ENCODE assay signal across 10 cellular contexts in genomic region chr9:35673132-35673997, GRCh38. TPM values are rescaled to one million over a fixed set of nuclear protein-coding genes. Genes with fewer than 3 reads are reported as not detected.
DNase-seq lines count a peak whose midpoint lies in the region; ATAC-seq, FAIRE-seq and TF ChIP-seq lines count a peak whose summit lies in the region.
"Had no signal": no experiment of that assay in that cellular context is flagged by ENCODE, and none has a peak within 500 bp of the region (broad histone marks: within the 10 kb centered on the region; RNA-seq: fewer than 3 reads in every experiment).

TSS of gene CA9 (plus strand) at chr9:35673928. CDS start at chr9:35673960, 32 bp downstream.

- BruUV-seq in K562 (replicated peaks; lab: Mats Ljungman, UMichigan): no TSS peak

- H3K79me2 ChIP-seq in K562 (ENCODE audit: control insufficient read depth, insufficient read depth, low read length): no peaks in the 10 kb centered on the region

- peak within 1 kb of the TSS in 1 of 2 experiments; percentile 60; a peak in 2 of 4 replicates for H3K9ac ChIP-seq in K562 (ENCODE audit: insufficient read depth in 1 of 2, low read depth in 2 of 2, low read length in 2 of 2)

- FAIRE-seq in A549 (lab: Jason Lieb, UNC) (no peak), K562 (lab: Jason Lieb, UNC) (no peak)

- H3K36me3 ChIP-seq in K562 (ENCODE audit: control insufficient read depth, insufficient read depth, low read length): no peaks in the 10 kb centered on the region
- H3K36me3 ChIP-seq: thoracic aorta had no signal

- TF ChIP-seq POLR2A in A549 (IDR thresholded peaks at IDR 0.05; ENCODE audit: low read length): no peak
- no peak for TF ChIP-seq POLR2A in K562 (conservative IDR thresholded peaks at IDR 0.05)

- peak within 1 kb of the TSS; percentile 66 to 81 for H3K27ac ChIP-seq in A549
- no peak within 1 kb of the TSS for H3K27ac ChIP-seq in K562 (ENCODE audit: extremely low read depth, low read depth, low read length)

- no peak for TF ChIP-seq RAD21 in A549 (conservative IDR thresholded peaks at IDR 0.05 in 1 of 2, IDR thresholded peaks at IDR 0.05 in 1 of 2)
- TF ChIP-seq RAD21 in K562 (CRISPR knock-in tag; conservative IDR thresholded peaks at IDR 0.05 in 1 of 2, IDR thresholded peaks at IDR 0.05 in 1 of 2): no peak

- peak within 1 kb of the TSS in 1 of 3 donors; percentile 24 for H3K27ac Mint-ChIP-seq in IgD-negative memory B cell
- H3K27ac Mint-ChIP-seq in activated T-helper 1 cell treated with anti-CD3 and anti-CD28 coated beads, Interleukin-12 subunit alpha, Interleukin-12 subunit beta, Interleukin-2, Interleukin-4 antibody, amounts not matched to agents 30 ng/mL and 10 ng/mL and 1 ng/mL, durations not matched to agents 14 hours and 24 hours and 36 hours: no peak within 1 kb of the TSS

- no peaks in the 10 kb centered on the region for H3K27me3 ChIP-seq in K562 (ENCODE audit: control insufficient read depth in 2 of 2, insufficient read depth in 2 of 2, low read length in 2 of 2)

- H3K4me3 Mint-ChIP-seq in IgD-negative memory B cell: peak within 1 kb of the TSS in 3 of 4 donors; percentile 6 to 76 (median 33)
- no peak within 1 kb of the TSS for H3K4me3 Mint-ChIP-seq in activated T-helper 1 cell treated with anti-CD3 and anti-CD28 coated beads, Interleukin-12 subunit alpha, Interleukin-12 subunit beta, Interleukin-2, Interleukin-4 antibody, amounts not matched to agents 30 ng/mL and 10 ng/mL and 1 ng/mL, durations not matched to agents 14 hours and 24 hours and 36 hours

- TF ChIP-seq EP300 in A549 (IDR thresholded peaks at IDR 0.05) (no peak), K562 (IDR thresholded peaks at IDR 0.05; ENCODE audit: low read length) (no peak)

- H3K9me1 ChIP-seq in K562 (ENCODE audit: control insufficient read depth, insufficient read depth, low read length): no peaks in the 10 kb centered on the region

- no peak for TF ChIP-seq CTCF in A549 (IDR thresholded peaks at IDR 0.05)
- no peak for TF ChIP-seq CTCF in K562 (IDR thresholded peaks at IDR 0.05 in 2 of 3, conservative IDR thresholded peaks at IDR 0.05 in 1 of 3; ENCODE audit: insufficient read depth in 2 of 3, low read depth in 1 of 3, low read length in 3 of 3)

- ATAC-seq in A549 (peak; percentile 61 to 65; a peak in 5 of 6 replicates), K562 (peak; percentile 54), HG02852 (IDR thresholded peaks at IDR 0.05; ENCODE audit: unreplicated experiment) (no peak)
- ATAC-seq: sciatic nerve had no signal

- DNase-seq in A549 (ENCODE audit: low read depth in 1 of 2, low spot score in 1 of 2): peak in 1 of 2 experiments; percentile 46
- DNase-seq in K562 (ENCODE audit: extremely low read depth in 1 of 4, low spot score in 3 of 4): no peak
- peak; percentile 87 for DNase-seq in mucosa of gallbladder (ENCODE audit: low spot score)
- DNase-seq in activated T-helper 1 cell treated with anti-CD3 and anti-CD28 coated beads, Interleukin-12 subunit alpha, Interleukin-12 subunit beta, Interleukin-2, Interleukin-4 antibody, amounts not matched to agents 30 ng/mL and 10 ng/mL and 1 ng/mL, durations not matched to agents 14 hours and 24 hours and 36 hours (ENCODE audit: low spot score): no peak
- DNase-seq in HUDEP-2 (lab: John Stamatoyannopoulos, UW; ENCODE audit: unreplicated experiment in 76 of 76): no peak
- no peak for DNase-seq in GM03348 (ENCODE audit: low spot score)

- peaks cover 3% of the 10 kb centered on the region for H3K36me3 Mint-ChIP-seq in IgD-negative memory B cell
- H3K36me3 Mint-ChIP-seq in activated T-helper 1 cell treated with anti-CD3 and anti-CD28 coated beads, Interleukin-12 subunit alpha, Interleukin-12 subunit beta, Interleukin-2, Interleukin-4 antibody, amounts not matched to agents 30 ng/mL and 10 ng/mL and 1 ng/mL, durations not matched to agents 14 hours and 24 hours and 36 hours (ENCODE audit: low read depth): no peaks in the 10 kb centered on the region

- H3K4me1 ChIP-seq in A549 (peaks cover 44% of the 10 kb centered on the region), K562 (replicated peaks in 1 of 2; ENCODE audit: control insufficient read depth in 2 of 2, insufficient read depth in 2 of 2, low read length in 2 of 2) (peaks cover 0 to 15% of the 10 kb centered on the region in 2 experiments; a peak in 4 of 5 replicates)

- no peaks in the 10 kb centered on the region for H3K9me3 ChIP-seq in A549
- H3K9me3 ChIP-seq in K562 (replicated peaks; ENCODE audit: control insufficient read depth, insufficient read depth, low read depth, low read length): no peaks in the 10 kb centered on the region
- H3K9me3 ChIP-seq: thoracic aorta had no signal

- CTCF ChIA-PET in A549 (lab: Yijun Ruan, JAX): interaction anchor here (1.0 to 21.5 kb wide), 5 partner anchors 13 to 62 kb away, joined by 3 to 498 read pairs (median 8); partner anchors contain the start of genes ARHGEF39, CCDC107, RMRP and TPM2
- CTCF ChIA-PET in K562 (lab: Yijun Ruan, JAX; ENCODE audit: low intra/inter-chr PET ratio): no interaction called here

- peaks cover 12% of the 10 kb centered on the region for H3K27me3 Mint-ChIP-seq in IgD-negative memory B cell
- H3K27me3 Mint-ChIP-seq in activated T-helper 1 cell treated with anti-CD3 and anti-CD28 coated beads, Interleukin-12 subunit alpha, Interleukin-12 subunit beta, Interleukin-2, Interleukin-4 antibody, amounts not matched to agents 30 ng/mL and 10 ng/mL and 1 ng/mL, durations not matched to agents 14 hours and 24 hours and 36 hours (ENCODE audit: insufficient read depth): peaks cover 26% of the 10 kb centered on the region

- 25% methylated on average over 8 of the region's 9 CpGs for WGBS in A549 (ENCODE audit: missing lambda C conversion rate)
- 9% methylated on average over 6 of the region's 9 CpGs for WGBS in K562 (ENCODE audit: insufficient coverage, low coverage, missing lambda C conversion rate)

- H3K4me1 Mint-ChIP-seq in IgD-negative memory B cell: peaks cover 6 to 7% (median 6%) of the 10 kb centered on the region in 3 donors
- H3K4me1 Mint-ChIP-seq in activated T-helper 1 cell treated with anti-CD3 and anti-CD28 coated beads, Interleukin-12 subunit alpha, Interleukin-12 subunit beta, Interleukin-2, Interleukin-4 antibody, amounts not matched to agents 30 ng/mL and 10 ng/mL and 1 ng/mL, durations not matched to agents 14 hours and 24 hours and 36 hours (ENCODE audit: low read depth): peaks cover 5% of the 10 kb centered on the region

- POLR2A ChIA-PET in A549 (lab: Yijun Ruan, JAX) (interaction anchor here (0.5 to 1.7 kb wide), 3 partner anchors 17 to 59 kb away, joined by 3 to 18 read pairs (median 4); partner anchors contain the start of genes CREB3, TLN1 and TPM2), K562 (lab: Yijun Ruan, JAX) (interaction anchor here (0.9 kb wide), 1 partner anchor 10 kb away, joined by 4 read pairs; no protein-coding TSS in a partner anchor)

- peaks cover 0 to 1% (median 0%) of the 10 kb centered on the region in 3 donors for H3K9me3 Mint-ChIP-seq in IgD-negative memory B cell
- H3K9me3 Mint-ChIP-seq in activated T-helper 1 cell treated with anti-CD3 and anti-CD28 coated beads, Interleukin-12 subunit alpha, Interleukin-12 subunit beta, Interleukin-2, Interleukin-4 antibody, amounts not matched to agents 30 ng/mL and 10 ng/mL and 1 ng/mL, durations not matched to agents 14 hours and 24 hours and 36 hours: no peaks in the 10 kb centered on the region

- H3K4me2 ChIP-seq in A549 (peak within 1 kb of the TSS; percentile 68), K562 (ENCODE audit: insufficient read depth, low read length) (peak within 1 kb of the TSS; percentile 54)

- H3K4me3 ChIP-seq in A549 (no peak within 1 kb of the TSS), K562 (peak within 1 kb of the TSS; percentile 27; the same call in 1 of the 2 replicates)

- in situ Hi-C loops in K562 (cut with MboI): no loop called here

- H4K20me1 ChIP-seq in K562 (replicated peaks; ENCODE audit: control insufficient read depth, insufficient read depth, low read length): no peaks in the 10 kb centered on the region

- intact Hi-C loops in K562 (cut with micrococcal nuclease): no loop called here
- intact Hi-C loops in activated T-helper 1 cell treated with anti-CD3 and anti-CD28 coated beads, Interleukin-12 subunit alpha, Interleukin-12 subunit beta, Interleukin-2, Interleukin-4 antibody, amounts not matched to agents 30 ng/mL and 10 ng/mL and 1 ng/mL, durations not matched to agents 14 hours and 24 hours and 36 hours (cut with micrococcal nuclease): no loop called here

- peak within 1 kb of the TSS; percentile 58; the same call in 1 of the 2 replicates for H2AFZ ChIP-seq in K562 (ENCODE audit: low read depth, low read length)

TF ChIP-seq in A549, 52 proteins besides CTCF, POLR2A, EP300 and RAD21 (continues in another document):
- TF ChIP-seq CHD4 (IDR thresholded peaks at IDR 0.05; ENCODE audit: borderline replicate concordance): no peak

RNA-seq across cellular contexts. Expression of gene CA9, which starts in this region (rescaled TPM):
- 16.3 and 32.9 TPM in 2 replicates for polyA plus RNA-seq in A549 (2011; rRNA removed)
- polyA plus RNA-seq in A549 (2012; cell fraction: cytosol; rRNA removed): 2.8 and 3.1 TPM in 2 replicates
- polyA plus RNA-seq in A549 (2012; cell fraction: nucleus; rRNA removed): 4.2 and 7.7 TPM in 2 replicates
- 2.5 to 5.6 TPM (median 4.5 TPM) in 3 replicates for polyA plus RNA-seq in A549 (2017; fragmentation: RNase III; extraction: RNeasy Plus Mini Kit Qiagen cat#74134 plus additional on column Dnase treatment)
- 7.8 and 13.3 TPM in 2 replicates for polyA minus RNA-seq in A549 (2011; rRNA and poly(A)+ RNA removed)
- polyA plus RNA-seq in IgD-negative memory B cell: not detected
- 3.0 and 11.1 TPM in 2 replicates for total RNA-seq in K562 (2011; cell fraction: chromatin; rRNA removed; ENCODE audit: low replicate concordance)
- total RNA-seq in K562 (2011; cell fraction: nucleolus; rRNA removed): 11.6 and 14.5 TPM in 2 replicates
- total RNA-seq in K562 (2011; cell fraction: nucleoplasm; rRNA removed): 8.3 and 12.4 TPM in 2 replicates
- 0.36 and 0.45 TPM in 2 replicates for total RNA-seq in K562 (2014; rRNA removed)
- not detected in 2 replicates for total RNA-seq in K562 (2014; rRNA removed; fragmentation: Illumina TruSeq; extraction: Trizol)
- total RNA-seq in K562 (2015; rRNA removed; fragmentation: Illumina TruSeq; extraction: Trizol): not detected in 2 replicates
- 0.63 and 0.73 TPM in 2 replicates for total RNA-seq in K562 (2021)
- polyA plus RNA-seq in K562 (2011; rRNA removed): 10.6 and 13.0 TPM in 2 replicates
- 9.3 and 13.2 TPM in 2 replicates for polyA plus RNA-seq in K562 (2011; cell fraction: cytosol; rRNA removed)
- polyA plus RNA-seq in K562 (2011; cell fraction: nucleus; rRNA removed): 9.5 and 15.2 TPM in 2 replicates
- polyA plus RNA-seq in K562 (2012): 2.4 and 2.7 TPM in 2 replicates
- polyA plus RNA-seq in K562 (2014; fragmentation: Illumina TruSeq; extraction: Trizol): 0.15 and 0.24 TPM in 2 replicates
- not detected for polyA plus RNA-seq in K562 (2014; fragmentation: Nextera tagmentation; extraction: Ambion mirVana)
- 0.60 TPM in 1 of 2 replicates, not detected in the other for polyA plus RNA-seq in K562 (2014; rRNA removed)
- polyA minus RNA-seq in K562 (2011; rRNA and poly(A)+ RNA removed): 1.4 and 1.5 TPM in 2 replicates
- 3.1 and 4.2 TPM in 2 replicates for polyA minus RNA-seq in K562 (2011; cell fraction: cytosol; rRNA and poly(A)+ RNA removed)
- 0.78 and 1.2 TPM in 2 replicates for polyA minus RNA-seq in K562 (2011; cell fraction: nucleus; rRNA and poly(A)+ RNA removed)
- total RNA-seq in mucosa of gallbladder: 777 TPM
- total RNA-seq in activated T-helper 1 cell treated with anti-CD3 and anti-CD28 coated beads, Interleukin-12 subunit alpha, Interleukin-12 subunit beta, Interleukin-2, Interleukin-4 antibody, amounts not matched to agents 30 ng/mL and 10 ng/mL and 1 ng/mL, durations not matched to agents 14 hours and 24 hours and 36 hours: 0.44 TPM in 1 of 2 replicates, not detected in the other
- total RNA-seq: sciatic nerve had no signal

Comparison
In these comparisons a context has a peak if more than half of its experiments do, and no peak if none do; other contexts are left out.
1. RNA of gene CA9 (total RNA-seq): 777 TPM in mucosa of gallbladder (single experiment); 0.36 to 14.5 TPM in K562 and 0.44 TPM in activated T-helper 1 cell treated with anti-CD3 and anti-CD28 coated beads, Interleukin-12 subunit alpha, Interleukin-12 subunit beta, Interleukin-2, Interleukin-4 antibody, amounts not matched to agents 30 ng/mL and 10 ng/mL and 1 ng/mL, durations not matched to agents 14 hours and 24 hours and 36 hours; every median in the first group is over 10 times any median in the second.
2. Of the 35 proteins assayed by ChIP-seq in both K562 and A549: peak only in K562: none; only in A549: ZFP36; in both: none; in neither: 34.